ENCODE assay signal across 11 cellular contexts in the genomic region with DNA sequence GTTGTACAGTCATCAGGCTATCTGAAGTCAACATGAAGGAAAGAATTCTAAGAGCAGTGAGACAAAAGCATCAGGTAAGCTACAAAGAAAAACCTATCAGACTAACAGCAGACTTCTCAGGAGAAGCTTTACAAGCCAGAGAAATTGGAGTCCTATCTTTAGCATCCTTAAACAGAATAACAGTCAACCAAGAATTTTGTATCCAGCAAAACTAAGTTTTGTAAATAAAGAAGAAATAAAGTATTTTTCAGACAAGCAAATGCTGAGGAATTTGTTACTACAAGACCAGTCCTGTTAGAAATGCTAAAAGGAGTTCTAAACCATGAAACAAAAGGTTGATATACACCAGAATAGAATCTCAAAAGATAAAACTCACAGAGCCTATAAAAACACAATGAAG.
"Had no signal": no experiment of that assay in that cellular context is flagged by ENCODE, and none has a peak within 500 bp of the region (broad histone marks: within the 10 kb centered on the region; RNA-seq: fewer than 3 reads in every experiment).

No MANE protein-coding gene starts in this region.

- H3K9ac ChIP-seq: GM23248 had no signal

- H3K27ac ChIP-seq: GM23248 had no signal

- ATAC-seq: GM23338, HCT116 had no signal

- DNase-seq: GM23248, GOT3, H7, H9, HCEC 1CT, HFFc6 had no signal

- H3K4me3 Mint-ChIP-seq: GM23338, H9, HFFc6 had no signal

- H3K36me3 ChIP-seq: HAP-1 had no signal

- H3K9me3 ChIP-seq: HAP-1 had no signal

- FAIRE-seq: H1, H54 had no signal

- H3K4me1 ChIP-seq: HAP-1 had no signal

- H3K4me3 ChIP-seq: GM23248, GM23338, HAP-1 had no signal

- H3K4me1 Mint-ChIP-seq: GM23338 had no signal

- H3K27ac Mint-ChIP-seq: GM23338, H9, HFFc6 had no signal
